24 cellular contexts compared by ENCODE assay signal in genomic region chr17:68851875-68852274, GRCh38.
"Had no signal": no experiment of that assay in that cellular context is flagged by ENCODE, and none has a peak within 500 bp of the region (broad histone marks: within the 10 kb centered on the region; RNA-seq: fewer than 3 reads in every experiment).

No MANE protein-coding gene starts in this region.

- H3K27ac Mint-ChIP-seq: immature natural killer cell, mesothelial cell of epicardium had no signal

- H3K36me3 ChIP-seq: esophagus squamous epithelium, gastrocnemius medialis, left lung, lower lobe of right lung had no signal

- H3K27ac ChIP-seq: coronary artery, dorsolateral prefrontal cortex, epithelial cell of prostate, esophagus squamous epithelium, gastrocnemius medialis, hepatocyte, left lung, lower lobe of right lung had no signal

- H2AFZ ChIP-seq: hepatocyte had no signal

- H3K4me3 ChIP-seq: coronary artery, dorsolateral prefrontal cortex, esophagus squamous epithelium, gastrocnemius medialis, hepatocyte, left lung, lower lobe of right lung, mucosa of descending colon had no signal

- H3K4me1 ChIP-seq: left lung, lower lobe of right lung had no signal

- H3K4me2 ChIP-seq: hepatocyte had no signal

- H3K36me3 Mint-ChIP-seq: immature natural killer cell, mesothelial cell of epicardium had no signal

- H3K4me3 Mint-ChIP-seq: immature natural killer cell, mesothelial cell of epicardium had no signal

- H3K4me1 Mint-ChIP-seq: immature natural killer cell had no signal

- H3K9me3 ChIP-seq: esophagus squamous epithelium, gastrocnemius medialis, left lung, lower lobe of right lung, mucosa of descending colon had no signal

- DNase-seq: dermis blood vessel endothelial cell; dorsolateral prefrontal cortex; effector CD4-positive, alpha-beta T cell; effector memory CD4-positive, alpha-beta T cell; erythroblast; esophagus squamous epithelium; foreskin fibroblast; foreskin melanocyte; gastrocnemius medialis; glutamatergic neuron; head of caudate nucleus; hypothalamus; immature natural killer cell; islet precursor cell; kidney; kidney glomerular epithelial cell; left lung; lower lobe of right lung; mesenchymal stem cell; mucosa of descending colon had no signal

- H3K79me2 ChIP-seq: hepatocyte had no signal

- H3K27me3 ChIP-seq: esophagus squamous epithelium, gastrocnemius medialis, hepatocyte, left lung had no signal
